1 cellular context compared by ENCODE assay signal in the genomic region with DNA sequence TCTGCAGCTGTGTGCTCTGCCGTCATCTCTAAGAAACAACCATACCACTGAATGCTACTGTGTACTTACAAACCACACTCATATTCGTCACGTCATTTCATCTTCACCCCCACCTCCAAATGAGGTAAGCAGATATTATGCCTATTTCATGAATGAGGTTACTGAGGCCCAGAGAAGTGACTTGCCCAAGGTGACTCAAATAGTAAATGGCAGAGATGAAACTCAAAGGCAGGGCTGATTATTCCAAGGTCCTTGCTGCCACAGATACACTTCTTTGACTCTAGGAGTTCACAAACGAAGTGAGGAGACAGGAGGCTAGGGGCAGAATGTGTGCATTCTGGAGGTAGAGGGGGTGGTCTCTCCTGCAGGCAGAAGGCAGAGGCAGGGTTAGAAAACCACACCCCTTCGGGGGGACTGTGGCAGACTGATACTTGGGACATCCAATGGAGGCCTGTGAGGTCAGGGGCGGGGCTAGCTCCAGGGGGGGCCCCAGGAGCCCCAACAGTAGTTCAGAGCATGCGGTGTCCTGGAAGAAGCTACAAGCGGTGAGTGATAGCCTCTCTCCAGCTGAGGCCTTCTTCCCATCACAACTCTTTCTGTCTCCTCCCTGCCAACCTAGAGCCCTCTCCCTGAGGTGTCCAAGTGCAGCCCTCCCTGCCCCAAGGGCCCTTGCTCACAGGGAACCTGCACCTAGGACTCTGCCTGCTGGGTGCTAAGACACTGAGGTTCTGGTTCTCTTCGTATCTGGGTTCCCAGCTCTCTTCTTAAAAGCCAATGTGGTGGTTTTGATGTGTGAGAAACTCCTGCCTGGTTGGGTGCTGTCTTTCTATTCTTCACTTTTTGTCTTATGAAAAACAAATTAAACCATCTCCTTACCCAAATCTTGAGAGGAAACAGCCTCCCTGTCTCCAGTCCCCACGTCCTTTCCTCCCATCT.
TF ChIP-seq lines count a peak whose summit lies in the region.

No MANE protein-coding gene starts in this region.

TF ChIP-seq in K562, 482 proteins besides CTCF, POLR2A, EP300 and RAD21:
- no peak for TF ChIP-seq FOXM1 (IDR thresholded peaks at IDR 0.05; ENCODE audit: low read depth)
- no peak for TF ChIP-seq FOXM1 (CRISPR knock-in tag; IDR thresholded peaks at IDR 0.05; ENCODE audit: low read depth)
- no peak for TF ChIP-seq CBFB (CRISPR knock-in tag; IDR thresholded peaks at IDR 0.05)
- TF ChIP-seq, protein P1, sequence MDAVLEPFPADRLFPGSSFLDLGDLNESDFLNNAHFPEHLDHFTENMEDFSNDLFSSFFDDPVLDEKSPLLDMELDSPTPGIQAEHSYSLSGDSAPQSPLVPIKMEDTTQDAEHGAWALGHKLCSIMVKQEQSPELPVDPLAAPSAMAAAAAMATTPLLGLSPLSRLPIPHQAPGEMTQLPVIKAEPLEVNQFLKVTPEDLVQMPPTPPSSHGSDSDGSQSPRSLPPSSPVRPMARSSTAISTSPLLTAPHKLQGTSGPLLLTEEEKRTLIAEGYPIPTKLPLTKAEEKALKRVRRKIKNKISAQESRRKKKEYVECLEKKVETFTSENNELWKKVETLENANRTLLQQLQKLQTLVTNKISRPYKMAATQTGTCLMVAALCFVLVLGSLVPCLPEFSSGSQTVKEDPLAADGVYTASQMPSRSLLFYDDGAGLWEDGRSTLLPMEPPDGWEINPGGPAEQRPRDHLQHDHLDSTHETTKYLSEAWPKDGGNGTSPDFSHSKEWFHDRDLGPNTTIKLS (IDR thresholded peaks at IDR 0.05; ENCODE audit: borderline replicate concordance, low read depth) = no peak
- TF ChIP-seq, protein P2, sequence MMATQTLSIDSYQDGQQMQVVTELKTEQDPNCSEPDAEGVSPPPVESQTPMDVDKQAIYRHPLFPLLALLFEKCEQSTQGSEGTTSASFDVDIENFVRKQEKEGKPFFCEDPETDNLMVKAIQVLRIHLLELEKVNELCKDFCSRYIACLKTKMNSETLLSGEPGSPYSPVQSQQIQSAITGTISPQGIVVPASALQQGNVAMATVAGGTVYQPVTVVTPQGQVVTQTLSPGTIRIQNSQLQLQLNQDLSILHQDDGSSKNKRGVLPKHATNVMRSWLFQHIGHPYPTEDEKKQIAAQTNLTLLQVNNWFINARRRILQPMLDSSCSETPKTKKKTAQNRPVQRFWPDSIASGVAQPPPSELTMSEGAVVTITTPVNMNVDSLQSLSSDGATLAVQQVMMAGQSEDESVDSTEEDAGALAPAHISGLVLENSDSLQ (IDR thresholded peaks at IDR 0.05) = peak; percentile 51; the same call in 1 of the 2 replicates
